ENCODE assay signal across 1 cellular context in the genomic region with DNA sequence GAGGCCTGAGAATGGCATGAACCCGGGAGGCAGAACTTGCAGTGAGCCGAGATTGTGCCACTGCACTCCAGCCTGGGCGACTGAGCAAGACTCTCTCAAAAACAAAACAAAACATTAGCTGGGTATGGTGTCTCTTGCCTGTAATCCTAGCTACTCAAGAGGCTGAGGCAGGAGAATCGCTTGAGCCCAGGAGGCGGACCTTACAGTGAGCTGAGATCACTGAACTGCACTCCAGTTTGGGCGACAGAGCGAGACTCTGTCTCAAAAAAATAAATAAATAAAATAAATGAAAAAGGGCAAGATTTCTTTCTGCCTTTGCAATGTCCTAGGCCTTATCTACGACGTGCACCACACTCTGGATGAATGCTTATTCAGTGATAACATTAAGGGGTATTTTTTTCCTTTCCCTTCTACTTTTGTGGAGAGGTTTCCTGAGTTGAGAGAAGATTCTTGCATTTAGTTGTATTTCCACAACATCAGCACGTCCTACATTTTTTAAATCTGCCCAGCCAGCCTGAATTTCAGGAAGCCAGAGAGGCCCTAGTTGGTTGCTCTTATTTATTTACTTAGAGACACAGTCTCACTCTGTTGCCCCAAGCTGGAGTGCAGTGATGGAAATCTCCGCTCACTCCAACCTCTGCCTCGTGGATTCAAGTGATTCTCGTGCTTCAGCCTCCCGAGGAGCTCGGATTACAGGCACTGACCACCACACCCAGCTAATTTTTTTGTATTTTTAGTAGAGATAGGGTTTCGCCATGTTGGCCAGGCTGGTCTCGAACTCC.
TF ChIP-seq lines count a peak whose summit lies in the region.

No MANE protein-coding gene starts in this region.

TF ChIP-seq in K562, 482 proteins besides CTCF, POLR2A, EP300 and RAD21 (continued from another document and continues in another):
- TF ChIP-seq, protein P1, sequence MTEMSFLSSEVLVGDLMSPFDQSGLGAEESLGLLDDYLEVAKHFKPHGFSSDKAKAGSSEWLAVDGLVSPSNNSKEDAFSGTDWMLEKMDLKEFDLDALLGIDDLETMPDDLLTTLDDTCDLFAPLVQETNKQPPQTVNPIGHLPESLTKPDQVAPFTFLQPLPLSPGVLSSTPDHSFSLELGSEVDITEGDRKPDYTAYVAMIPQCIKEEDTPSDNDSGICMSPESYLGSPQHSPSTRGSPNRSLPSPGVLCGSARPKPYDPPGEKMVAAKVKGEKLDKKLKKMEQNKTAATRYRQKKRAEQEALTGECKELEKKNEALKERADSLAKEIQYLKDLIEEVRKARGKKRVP (CRISPR knock-in tag; IDR thresholded peaks at IDR 0.05) = no peak
- TF ChIP-seq MECOM (CRISPR knock-in tag; IDR thresholded peaks at IDR 0.05) (no peak), NFRKB (IDR thresholded peaks at IDR 0.05; ENCODE audit: low read depth) (no peak), KAT2B (IDR thresholded peaks at IDR 0.05; ENCODE audit: low read depth, low read length) (no peak), CREB1 (IDR thresholded peaks at IDR 0.05) (no peak), CREB1 (CRISPR knock-in tag; IDR thresholded peaks at IDR 0.05) (no peak), NR2C1 (IDR thresholded peaks at IDR 0.05) (no peak), NR2C1 (tag; IDR thresholded peaks at IDR 0.05) (no peak), RFX1 (IDR thresholded peaks at IDR 0.05) (no peak), FOXA1 (IDR thresholded peaks at IDR 0.05; ENCODE audit: borderline replicate concordance) (no peak), ZNF551 (CRISPR knock-in tag; IDR thresholded peaks at IDR 0.05) (no peak), NBN (IDR thresholded peaks at IDR 0.05; ENCODE audit: low read depth) (no peak), SMAD3 (CRISPR knock-in tag; conservative IDR thresholded peaks at IDR 0.05) (no peak), YY1 (IDR thresholded peaks at IDR 0.05; ENCODE audit: borderline replicate concordance in 1 of 3, control insufficient read depth in 1 of 3, extremely low read depth in 1 of 3, insufficient read depth in 3 of 3, insufficient read length in 1 of 3, insufficient replicate concordance in 2 of 3, low read depth in 1 of 3, low read length in 2 of 3) (no peak), ZNF561 (CRISPR knock-in tag; conservative IDR thresholded peaks at IDR 0.05) (no peak), ZNF584 (CRISPR knock-in tag; IDR thresholded peaks at IDR 0.05; ENCODE audit: low read depth) (no peak), PML (IDR thresholded peaks at IDR 0.05; ENCODE audit: low read length) (no peak), TEAD4 (IDR thresholded peaks at IDR 0.05; ENCODE audit: low read length) (peak; percentile 74), TEAD4 (CRISPR knock-in tag; IDR thresholded peaks at IDR 0.05; ENCODE audit: borderline replicate concordance) (no peak), RFX7 (CRISPR knock-in tag; IDR thresholded peaks at IDR 0.05) (no peak), BRF1 (IDR thresholded peaks at IDR 0.05; ENCODE audit: borderline replicate concordance, extremely low read depth, insufficient read length) (no peak), MXI1 (IDR thresholded peaks at IDR 0.05; ENCODE audit: low read depth, low read length) (no peak), CHD4 (IDR thresholded peaks at IDR 0.05; ENCODE audit: insufficient read depth, insufficient replicate concordance, low read depth, low read length, poor library complexity, severe bottlenecking) (no peak), NCOR1 (IDR thresholded peaks at IDR 0.05) (peak; percentile 53), ZNF695 (CRISPR knock-in tag; IDR thresholded peaks at IDR 0.05) (no peak), CBFB (CRISPR knock-in tag; IDR thresholded peaks at IDR 0.05) (no peak), MAZ (CRISPR knock-in tag; conservative IDR thresholded peaks at IDR 0.05 in 1 of 2, IDR thresholded peaks at IDR 0.05 in 1 of 2) (no peak), PHF20 (IDR thresholded peaks at IDR 0.05; ENCODE audit: partially characterized antibody) (no peak), ZNF212 (CRISPR knock-in tag; IDR thresholded peaks at IDR 0.05) (no peak), ZSCAN32 (CRISPR knock-in tag; IDR thresholded peaks at IDR 0.05) (no peak), KAT7 (CRISPR knock-in tag; IDR thresholded peaks at IDR 0.05; ENCODE audit: borderline replicate concordance) (no peak), DDX20 (tag; IDR thresholded peaks at IDR 0.05; ENCODE audit: low read depth) (no peak), HNRNPL (IDR thresholded peaks at IDR 0.05; ENCODE audit: low read depth, low read length) (no peak), HMGN3 (IDR thresholded peaks at IDR 0.05; ENCODE audit: borderline replicate concordance, extremely low read depth, insufficient read length, low read depth, low read length) (no peak)
- TF ChIP-seq, protein P2, sequence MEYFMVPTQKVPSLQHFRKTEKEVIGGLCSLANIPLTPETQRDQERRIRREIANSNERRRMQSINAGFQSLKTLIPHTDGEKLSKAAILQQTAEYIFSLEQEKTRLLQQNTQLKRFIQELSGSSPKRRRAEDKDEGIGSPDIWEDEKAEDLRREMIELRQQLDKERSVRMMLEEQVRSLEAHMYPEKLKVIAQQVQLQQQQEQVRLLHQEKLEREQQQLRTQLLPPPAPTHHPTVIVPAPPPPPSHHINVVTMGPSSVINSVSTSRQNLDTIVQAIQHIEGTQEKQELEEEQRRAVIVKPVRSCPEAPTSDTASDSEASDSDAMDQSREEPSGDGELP (CRISPR knock-in tag; IDR thresholded peaks at IDR 0.05; ENCODE audit: borderline replicate concordance) = no peak
- TF ChIP-seq, protein P3, sequence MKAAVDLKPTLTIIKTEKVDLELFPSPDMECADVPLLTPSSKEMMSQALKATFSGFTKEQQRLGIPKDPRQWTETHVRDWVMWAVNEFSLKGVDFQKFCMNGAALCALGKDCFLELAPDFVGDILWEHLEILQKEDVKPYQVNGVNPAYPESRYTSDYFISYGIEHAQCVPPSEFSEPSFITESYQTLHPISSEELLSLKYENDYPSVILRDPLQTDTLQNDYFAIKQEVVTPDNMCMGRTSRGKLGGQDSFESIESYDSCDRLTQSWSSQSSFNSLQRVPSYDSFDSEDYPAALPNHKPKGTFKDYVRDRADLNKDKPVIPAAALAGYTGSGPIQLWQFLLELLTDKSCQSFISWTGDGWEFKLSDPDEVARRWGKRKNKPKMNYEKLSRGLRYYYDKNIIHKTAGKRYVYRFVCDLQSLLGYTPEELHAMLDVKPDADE (conservative IDR thresholded peaks at IDR 0.05; ENCODE audit: control insufficient read depth, low read depth, low read length) = no peak
- TF ChIP-seq, protein P4, sequence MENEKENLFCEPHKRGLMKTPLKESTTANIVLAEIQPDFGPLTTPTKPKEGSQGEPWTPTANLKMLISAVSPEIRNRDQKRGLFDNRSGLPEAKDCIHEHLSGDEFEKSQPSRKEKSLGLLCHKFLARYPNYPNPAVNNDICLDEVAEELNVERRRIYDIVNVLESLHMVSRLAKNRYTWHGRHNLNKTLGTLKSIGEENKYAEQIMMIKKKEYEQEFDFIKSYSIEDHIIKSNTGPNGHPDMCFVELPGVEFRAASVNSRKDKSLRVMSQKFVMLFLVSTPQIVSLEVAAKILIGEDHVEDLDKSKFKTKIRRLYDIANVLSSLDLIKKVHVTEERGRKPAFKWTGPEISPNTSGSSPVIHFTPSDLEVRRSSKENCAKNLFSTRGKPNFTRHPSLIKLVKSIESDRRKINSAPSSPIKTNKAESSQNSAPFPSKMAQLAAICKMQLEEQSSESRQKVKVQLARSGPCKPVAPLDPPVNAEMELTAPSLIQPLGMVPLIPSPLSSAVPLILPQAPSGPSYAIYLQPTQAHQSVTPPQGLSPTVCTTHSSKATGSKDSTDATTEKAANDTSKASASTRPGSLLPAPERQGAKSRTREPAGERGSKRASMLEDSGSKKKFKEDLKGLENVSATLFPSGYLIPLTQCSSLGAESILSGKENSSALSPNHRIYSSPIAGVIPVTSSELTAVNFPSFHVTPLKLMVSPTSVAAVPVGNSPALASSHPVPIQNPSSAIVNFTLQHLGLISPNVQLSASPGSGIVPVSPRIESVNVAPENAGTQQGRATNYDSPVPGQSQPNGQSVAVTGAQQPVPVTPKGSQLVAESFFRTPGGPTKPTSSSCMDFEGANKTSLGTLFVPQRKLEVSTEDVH (IDR thresholded peaks at IDR 0.05; ENCODE audit: low read depth, partially characterized antibody) = no peak
- TF ChIP-seq, protein P5, sequence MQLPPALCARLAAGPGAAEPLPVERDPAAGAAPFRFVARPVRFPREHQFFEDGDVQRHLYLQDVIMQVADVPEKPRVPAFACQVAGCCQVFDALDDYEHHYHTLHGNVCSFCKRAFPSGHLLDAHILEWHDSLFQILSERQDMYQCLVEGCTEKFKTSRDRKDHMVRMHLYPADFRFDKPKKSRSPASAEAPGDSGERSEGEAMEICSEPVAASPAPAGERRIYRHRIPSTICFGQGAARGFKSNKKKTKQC (CRISPR knock-in tag; IDR thresholded peaks at IDR 0.05) = no peak
- TF ChIP-seq, protein P6, sequence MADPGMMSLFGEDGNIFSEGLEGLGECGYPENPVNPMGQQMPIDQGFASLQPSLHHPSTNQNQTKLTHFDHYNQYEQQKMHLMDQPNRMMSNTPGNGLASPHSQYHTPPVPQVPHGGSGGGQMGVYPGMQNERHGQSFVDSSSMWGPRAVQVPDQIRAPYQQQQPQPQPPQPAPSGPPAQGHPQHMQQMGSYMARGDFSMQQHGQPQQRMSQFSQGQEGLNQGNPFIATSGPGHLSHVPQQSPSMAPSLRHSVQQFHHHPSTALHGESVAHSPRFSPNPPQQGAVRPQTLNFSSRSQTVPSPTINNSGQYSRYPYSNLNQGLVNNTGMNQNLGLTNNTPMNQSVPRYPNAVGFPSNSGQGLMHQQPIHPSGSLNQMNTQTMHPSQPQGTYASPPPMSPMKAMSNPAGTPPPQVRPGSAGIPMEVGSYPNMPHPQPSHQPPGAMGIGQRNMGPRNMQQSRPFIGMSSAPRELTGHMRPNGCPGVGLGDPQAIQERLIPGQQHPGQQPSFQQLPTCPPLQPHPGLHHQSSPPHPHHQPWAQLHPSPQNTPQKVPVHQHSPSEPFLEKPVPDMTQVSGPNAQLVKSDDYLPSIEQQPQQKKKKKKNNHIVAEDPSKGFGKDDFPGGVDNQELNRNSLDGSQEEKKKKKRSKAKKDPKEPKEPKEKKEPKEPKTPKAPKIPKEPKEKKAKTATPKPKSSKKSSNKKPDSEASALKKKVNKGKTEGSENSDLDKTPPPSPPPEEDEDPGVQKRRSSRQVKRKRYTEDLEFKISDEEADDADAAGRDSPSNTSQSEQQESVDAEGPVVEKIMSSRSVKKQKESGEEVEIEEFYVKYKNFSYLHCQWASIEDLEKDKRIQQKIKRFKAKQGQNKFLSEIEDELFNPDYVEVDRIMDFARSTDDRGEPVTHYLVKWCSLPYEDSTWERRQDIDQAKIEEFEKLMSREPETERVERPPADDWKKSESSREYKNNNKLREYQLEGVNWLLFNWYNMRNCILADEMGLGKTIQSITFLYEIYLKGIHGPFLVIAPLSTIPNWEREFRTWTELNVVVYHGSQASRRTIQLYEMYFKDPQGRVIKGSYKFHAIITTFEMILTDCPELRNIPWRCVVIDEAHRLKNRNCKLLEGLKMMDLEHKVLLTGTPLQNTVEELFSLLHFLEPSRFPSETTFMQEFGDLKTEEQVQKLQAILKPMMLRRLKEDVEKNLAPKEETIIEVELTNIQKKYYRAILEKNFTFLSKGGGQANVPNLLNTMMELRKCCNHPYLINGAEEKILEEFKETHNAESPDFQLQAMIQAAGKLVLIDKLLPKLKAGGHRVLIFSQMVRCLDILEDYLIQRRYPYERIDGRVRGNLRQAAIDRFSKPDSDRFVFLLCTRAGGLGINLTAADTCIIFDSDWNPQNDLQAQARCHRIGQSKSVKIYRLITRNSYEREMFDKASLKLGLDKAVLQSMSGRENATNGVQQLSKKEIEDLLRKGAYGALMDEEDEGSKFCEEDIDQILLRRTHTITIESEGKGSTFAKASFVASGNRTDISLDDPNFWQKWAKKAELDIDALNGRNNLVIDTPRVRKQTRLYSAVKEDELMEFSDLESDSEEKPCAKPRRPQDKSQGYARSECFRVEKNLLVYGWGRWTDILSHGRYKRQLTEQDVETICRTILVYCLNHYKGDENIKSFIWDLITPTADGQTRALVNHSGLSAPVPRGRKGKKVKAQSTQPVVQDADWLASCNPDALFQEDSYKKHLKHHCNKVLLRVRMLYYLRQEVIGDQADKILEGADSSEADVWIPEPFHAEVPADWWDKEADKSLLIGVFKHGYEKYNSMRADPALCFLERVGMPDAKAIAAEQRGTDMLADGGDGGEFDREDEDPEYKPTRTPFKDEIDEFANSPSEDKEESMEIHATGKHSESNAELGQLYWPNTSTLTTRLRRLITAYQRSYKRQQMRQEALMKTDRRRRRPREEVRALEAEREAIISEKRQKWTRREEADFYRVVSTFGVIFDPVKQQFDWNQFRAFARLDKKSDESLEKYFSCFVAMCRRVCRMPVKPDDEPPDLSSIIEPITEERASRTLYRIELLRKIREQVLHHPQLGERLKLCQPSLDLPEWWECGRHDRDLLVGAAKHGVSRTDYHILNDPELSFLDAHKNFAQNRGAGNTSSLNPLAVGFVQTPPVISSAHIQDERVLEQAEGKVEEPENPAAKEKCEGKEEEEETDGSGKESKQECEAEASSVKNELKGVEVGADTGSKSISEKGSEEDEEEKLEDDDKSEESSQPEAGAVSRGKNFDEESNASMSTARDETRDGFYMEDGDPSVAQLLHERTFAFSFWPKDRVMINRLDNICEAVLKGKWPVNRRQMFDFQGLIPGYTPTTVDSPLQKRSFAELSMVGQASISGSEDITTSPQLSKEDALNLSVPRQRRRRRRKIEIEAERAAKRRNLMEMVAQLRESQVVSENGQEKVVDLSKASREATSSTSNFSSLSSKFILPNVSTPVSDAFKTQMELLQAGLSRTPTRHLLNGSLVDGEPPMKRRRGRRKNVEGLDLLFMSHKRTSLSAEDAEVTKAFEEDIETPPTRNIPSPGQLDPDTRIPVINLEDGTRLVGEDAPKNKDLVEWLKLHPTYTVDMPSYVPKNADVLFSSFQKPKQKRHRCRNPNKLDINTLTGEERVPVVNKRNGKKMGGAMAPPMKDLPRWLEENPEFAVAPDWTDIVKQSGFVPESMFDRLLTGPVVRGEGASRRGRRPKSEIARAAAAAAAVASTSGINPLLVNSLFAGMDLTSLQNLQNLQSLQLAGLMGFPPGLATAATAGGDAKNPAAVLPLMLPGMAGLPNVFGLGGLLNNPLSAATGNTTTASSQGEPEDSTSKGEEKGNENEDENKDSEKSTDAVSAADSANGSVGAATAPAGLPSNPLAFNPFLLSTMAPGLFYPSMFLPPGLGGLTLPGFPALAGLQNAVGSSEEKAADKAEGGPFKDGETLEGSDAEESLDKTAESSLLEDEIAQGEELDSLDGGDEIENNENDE (IDR thresholded peaks at IDR 0.05; ENCODE audit: low read depth, low read length) = no peak
- TF ChIP-seq, protein P7, sequence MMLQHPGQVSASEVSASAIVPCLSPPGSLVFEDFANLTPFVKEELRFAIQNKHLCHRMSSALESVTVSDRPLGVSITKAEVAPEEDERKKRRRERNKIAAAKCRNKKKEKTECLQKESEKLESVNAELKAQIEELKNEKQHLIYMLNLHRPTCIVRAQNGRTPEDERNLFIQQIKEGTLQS (IDR thresholded peaks at IDR 0.05) = no peak
- TF ChIP-seq, protein P7 (CRISPR knock-in tag; conservative IDR thresholded peaks at IDR 0.05) = no peak
- TF ChIP-seq, protein P8, sequence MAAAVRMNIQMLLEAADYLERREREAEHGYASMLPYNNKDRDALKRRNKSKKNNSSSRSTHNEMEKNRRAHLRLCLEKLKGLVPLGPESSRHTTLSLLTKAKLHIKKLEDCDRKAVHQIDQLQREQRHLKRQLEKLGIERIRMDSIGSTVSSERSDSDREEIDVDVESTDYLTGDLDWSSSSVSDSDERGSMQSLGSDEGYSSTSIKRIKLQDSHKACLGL (CRISPR knock-in tag; IDR thresholded peaks at IDR 0.05; ENCODE audit: borderline replicate concordance, poor library complexity, severe bottlenecking) = no peak
